Comparison of ENCODE assay signal across 9 cellular contexts in genomic region chr6:7200598-7201443, GRCh38.
DNase-seq lines count a peak whose midpoint lies in the region; ATAC-seq and TF ChIP-seq lines count a peak whose summit lies in the region.
"Had no signal": no experiment of that assay in that cellular context is flagged by ENCODE, and none has a peak within 500 bp of the region (broad histone marks: within the 10 kb centered on the region; RNA-seq: fewer than 3 reads in every experiment).

No MANE protein-coding gene starts in this region.

- no peak overlapping the region for H3K4me3 ChIP-seq in lower lobe of right lung

- no peaks in the 10 kb centered on the region for H3K27me3 ChIP-seq in lower lobe of right lung (ENCODE audit: low read depth)

- no peaks in the 10 kb centered on the region for H3K9me3 ChIP-seq in lower lobe of right lung

- peak; percentile 84 to 91 for ATAC-seq in lower lobe of right lung
- ATAC-seq in HG03280 (IDR thresholded peaks at IDR 0.05; ENCODE audit: unreplicated experiment): no peak
- no peak for ATAC-seq in omental fat pad (ENCODE audit: low FRiP score)

- peak overlapping the region; percentile 77 for H3K27ac ChIP-seq in VCaP
- peak overlapping the region; percentile 75 for H3K27ac ChIP-seq in lower lobe of right lung

- H3K4me1 ChIP-seq in lower lobe of right lung: peaks cover 65% of the 10 kb centered on the region

- intact Hi-C loops in lower lobe of right lung (cut with DNase I): no loop called here

- DNase-seq in NCI-H1417 (lab: John Stamatoyannopoulos, UW) (peak in 2 of 3 experiments; percentile 56 to 72), NCI-H1417 treated with DMSO at 0.1 percent for 48 hours (lab: John Stamatoyannopoulos, UW) (no peak), lower lobe of right lung (peak; percentile 85), ureter (ENCODE audit: low spot score) (peak; percentile 82), omental fat pad (ENCODE audit: low spot score) (no peak), AG08396 (ENCODE audit: low spot score) (no peak)
- DNase-seq: activated T-cell treated with anti-CD3 and anti-CD28 coated beads, Interleukin-2, amount 50 U/mL, for 1 hour had no signal

- H3K36me3 ChIP-seq in lower lobe of right lung: peaks cover 25% of the 10 kb centered on the region

- TF ChIP-seq CTCF in VCaP (conservative IDR thresholded peaks at IDR 0.05) (no peak), lower lobe of right lung (IDR thresholded peaks at IDR 0.05) (no peak), omental fat pad (IDR thresholded peaks at IDR 0.05) (no peak)

Comparison
In these comparisons a context has a peak if more than half of its experiments do, and no peak if none do; other contexts are left out.
1. DNase-seq: peak in NCI-H1417 (2 of 3), lower lobe of right lung (single experiment) and ureter (single experiment); none in NCI-H1417 treated with DMSO at 0.1 percent for 48 hours (single experiment), omental fat pad (single experiment) and AG08396 (single experiment).
2. ATAC-seq: peak in lower lobe of right lung (2 of 2); none in HG03280 (single experiment) and omental fat pad (single experiment).